Comparison of ENCODE assay signal across 26 cellular contexts in genomic region chr17:45925311-45925710, GRCh38.
"Had no signal": no experiment of that assay in that cellular context is flagged by ENCODE, and none has a peak within 500 bp of the region (broad histone marks: within the 10 kb centered on the region; RNA-seq: fewer than 3 reads in every experiment).

No MANE protein-coding gene starts in this region.

- H3K27me3 ChIP-seq: brain microvascular endothelial cell, cardiac muscle cell, Peyer's patch, SJCRH30 had no signal

- H3K9me3 ChIP-seq: Peyer's patch had no signal

- H3K27ac ChIP-seq: brain microvascular endothelial cell, cardiac muscle cell, Peyer's patch, RWPE1, SJCRH30 had no signal

- H3K4me3 ChIP-seq: cardiac muscle cell, Peyer's patch, SJCRH30 had no signal

- H3K4me1 ChIP-seq: Peyer's patch, SJCRH30 had no signal

- H3K36me3 Mint-ChIP-seq: activated CD8-positive, alpha-beta memory T cell treated with anti-CD3 and anti-CD28 coated beads, Interleukin-2, amount 10 ng/mL, durations not matched to agents 7 days and 5 days had no signal

- ATAC-seq: activated CD8-positive, alpha-beta memory T cell treated with anti-CD3 and anti-CD28 coated beads, Interleukin-2, amount 10 ng/mL, durations not matched to agents 7 days and 5 days; SK-N-SH treated with all-trans-retinoic acid at 6 μM for 48 hours; T-helper 17 cell had no signal

- DNase-seq: activated B cell treated with CpG ODN at 0.5 μM for 24 hours; activated CD4-positive, alpha-beta T cell treated with anti-CD3 and anti-CD28 coated beads for 1 hour; activated CD4-positive, alpha-beta T cell treated with anti-CD3 and anti-CD28 coated beads, Interleukin-2, amount 10 ng/mL, durations not matched to agents 24 days and 14 days; activated CD4-positive, alpha-beta T cell treated with anti-CD3 and anti-CD28 coated beads, Interleukin-2, amount 50 U/mL, for 48 hours; activated CD8-positive, alpha-beta memory T cell treated with anti-CD3 and anti-CD28 coated beads, Interleukin-2, amount 10 ng/mL, durations not matched to agents 7 days and 5 days; activated effector memory CD4-positive, alpha-beta T cell treated with anti-CD3 and anti-CD28 coated beads, Interleukin-2, amount 50 U/mL, for 16 hours; activated naive CD4-positive, alpha-beta T cell treated with anti-CD3 and anti-CD28 coated beads for 36 hours; activated T-cell treated with anti-CD3 and anti-CD28 coated beads, Interleukin-2, amount 50 U/mL, for 24 hours; brain microvascular endothelial cell; KG1; NCI-H1105; NCI-H1436; NCI-H1694 treated with DMSO at 0.1 percent for 48 hours; NCI-H2029 treated with DMSO at 0.1 percent for 48 hours; NCI-H446; NCI-H524; Peyer's patch; Right ventricle myocardium superior; SJCRH30; SW 1271; T-helper 17 cell; T-helper 9 cell had no signal

- H3K9me3 Mint-ChIP-seq: activated CD4-positive, alpha-beta T cell treated with anti-CD3 and anti-CD28 coated beads, Interleukin-2, amount 10 ng/mL, durations not matched to agents 24 days and 14 days; activated naive CD4-positive, alpha-beta T cell treated with anti-CD3 and anti-CD28 coated beads for 36 hours; activated T-cell treated with anti-CD3 and anti-CD28 coated beads, Interleukin-2, amount 50 U/mL, for 24 hours had no signal

- H3K4me1 Mint-ChIP-seq: activated B cell treated with CpG ODN at 0.5 μM for 24 hours; activated CD4-positive, alpha-beta T cell treated with anti-CD3 and anti-CD28 coated beads, Interleukin-2, amount 10 ng/mL, durations not matched to agents 24 days and 14 days; activated CD8-positive, alpha-beta memory T cell treated with anti-CD3 and anti-CD28 coated beads, Interleukin-2, amount 10 ng/mL, durations not matched to agents 7 days and 5 days had no signal

- H3K36me3 ChIP-seq: brain microvascular endothelial cell, cardiac muscle cell, Peyer's patch, SJCRH30 had no signal

- H3K27ac Mint-ChIP-seq: activated B cell treated with CpG ODN at 0.5 μM for 24 hours; activated CD4-positive, alpha-beta T cell treated with anti-CD3 and anti-CD28 coated beads, Interleukin-2, amount 10 ng/mL, durations not matched to agents 24 days and 14 days; activated CD8-positive, alpha-beta memory T cell treated with anti-CD3 and anti-CD28 coated beads, Interleukin-2, amount 10 ng/mL, durations not matched to agents 7 days and 5 days; activated naive CD4-positive, alpha-beta T cell treated with anti-CD3 and anti-CD28 coated beads for 36 hours; activated naive CD8-positive, alpha-beta T cell; activated T-cell treated with anti-CD3 and anti-CD28 coated beads, Interleukin-2, amount 50 U/mL, for 24 hours; T-helper 17 cell had no signal

- H3K4me3 Mint-ChIP-seq: activated B cell treated with CpG ODN at 0.5 μM for 24 hours; activated CD4-positive, alpha-beta T cell treated with anti-CD3 and anti-CD28 coated beads, Interleukin-2, amount 10 ng/mL, durations not matched to agents 24 days and 14 days; activated CD8-positive, alpha-beta memory T cell treated with anti-CD3 and anti-CD28 coated beads, Interleukin-2, amount 10 ng/mL, durations not matched to agents 7 days and 5 days; activated naive CD4-positive, alpha-beta T cell treated with anti-CD3 and anti-CD28 coated beads for 36 hours; activated naive CD8-positive, alpha-beta T cell; activated T-cell treated with anti-CD3 and anti-CD28 coated beads, Interleukin-2, amount 50 U/mL, for 24 hours; T-helper 17 cell had no signal
